8 cellular contexts compared by ENCODE assay signal in genomic region chr6:43052225-43052841, GRCh38. TPM values are rescaled to one million over a fixed set of nuclear protein-coding genes. Genes with fewer than 3 reads are reported as not detected.
DNase-seq lines count a peak whose midpoint lies in the region; ATAC-seq and TF ChIP-seq lines count a peak whose summit lies in the region.

No MANE protein-coding gene starts in this region.

- peak overlapping the region; percentile 91 for H3K27ac Mint-ChIP-seq in central memory CD8-positive, alpha-beta T cell (ENCODE audit: low read depth)
- peak overlapping the region; percentile 93 to 95 for H3K27ac Mint-ChIP-seq in natural killer cell

- peaks cover 37% of the 10 kb centered on the region for H3K36me3 Mint-ChIP-seq in central memory CD8-positive, alpha-beta T cell (ENCODE audit: insufficient read depth)
- no peaks in the 10 kb centered on the region for H3K36me3 Mint-ChIP-seq in natural killer cell

- H3K4me1 Mint-ChIP-seq in central memory CD8-positive, alpha-beta T cell, result peaks cover 38% of the 10 kb centered on the region
- peaks cover 27 to 39% of the 10 kb centered on the region in 2 donors for H3K4me1 Mint-ChIP-seq in natural killer cell

- no peaks in the 10 kb centered on the region for H3K27me3 Mint-ChIP-seq in central memory CD8-positive, alpha-beta T cell
- H3K27me3 Mint-ChIP-seq in natural killer cell (ENCODE audit: low read depth in 2 of 2), result no peaks in the 10 kb centered on the region

- H3K4me3 Mint-ChIP-seq in central memory CD8-positive, alpha-beta T cell, result peak overlapping the region; percentile 93
- peak overlapping the region; percentile 90 for H3K4me3 Mint-ChIP-seq in natural killer cell

- DNase-seq in AG09309 (ENCODE audit: low read depth) (no peak), natural killer cell (no peak), DMS79 (lab: John Stamatoyannopoulos, UW) (no peak), NCI-H526 (lab: John Stamatoyannopoulos, UW) (no peak), omental fat pad (ENCODE audit: low spot score) (no peak)
- DNase-seq in central memory CD8-positive, alpha-beta T cell (ENCODE audit: low spot score in 2 of 2), result no peak

- H3K9me3 ChIP-seq in KOPT-K1 (ENCODE audit: insufficient read depth, low read length, poor library complexity, severe bottlenecking), result no peaks in the 10 kb centered on the region

- intact Hi-C loops in natural killer cell (cut with micrococcal nuclease), result no loop called here

- no peak for ATAC-seq in central memory CD8-positive, alpha-beta T cell (replicated peaks; ENCODE audit: extremely low read depth, poor library complexity, severe bottlenecking)
- ATAC-seq in natural killer cell, result no peak
- ATAC-seq in activated CD4-positive, CD25-positive, alpha-beta regulatory T cell treated with anti-CD3 and anti-CD28 coated beads, Interleukin-2, amount 50 U/mL, for 24 hours, result no peak
- no peak for ATAC-seq in omental fat pad (ENCODE audit: low FRiP score)

- TF ChIP-seq CTCF in AG09309 (IDR thresholded peaks at IDR 0.05; ENCODE audit: control insufficient read depth, insufficient read depth, low read depth, low read length, missing control alignments) (no peak), natural killer cell (IDR thresholded peaks at IDR 0.05) (no peak), omental fat pad (IDR thresholded peaks at IDR 0.05) (no peak)

- H3K9me3 Mint-ChIP-seq in central memory CD8-positive, alpha-beta T cell, result no peaks in the 10 kb centered on the region
- no peaks in the 10 kb centered on the region for H3K9me3 Mint-ChIP-seq in natural killer cell

- peaks cover 47% of the 10 kb centered on the region for H3K36me3 ChIP-seq in KOPT-K1 (ENCODE audit: insufficient read depth, low read length)

- peak overlapping the region; percentile 70 for H3K4me3 ChIP-seq in AG09309 (ENCODE audit: control insufficient read depth, low read depth, low read length)

- H3K27ac ChIP-seq in KOPT-K1 (ENCODE audit: low read depth, low read length, poor library complexity, severe bottlenecking), result peak overlapping the region; percentile 85

RNA-seq across cellular contexts. Expression of gene CUL7, which starts 1.3 kb away (rescaled TPM):
- total RNA-seq in natural killer cell, result 10 to 100 TPM in 1 of 3 donors, 1 to 10 TPM in 2; 9.6 to 10.1 (median 9.9) TPM
- total RNA-seq in omental fat pad, result 10 to 100 TPM; 10.1 to 17.3 (median 14.3) TPM

RNA-seq across cellular contexts. Expression of gene MRPL2, which starts 6.9 kb away (rescaled TPM):
- total RNA-seq in natural killer cell, result 10 to 100 TPM; 33.4 to 38.4 (median 33.9) TPM
- total RNA-seq in omental fat pad, result 10 to 100 TPM; 10.7 to 32.2 (median 19.3) TPM

RNA-seq across cellular contexts. Expression of gene KLC4, which starts 7.1 kb away (rescaled TPM):
- 10 to 100 TPM; 35.9 to 39.4 (median 37.4) TPM for total RNA-seq in natural killer cell
- 10 to 100 TPM; 15.2 to 21.1 (median 16.5) TPM for total RNA-seq in omental fat pad

RNA-seq across cellular contexts. Expression of gene PTK7, which starts 23.8 kb away (rescaled TPM):
- 1 to 10 TPM; 1.7 to 5.6 (median 2.8) TPM for total RNA-seq in natural killer cell
- 10 to 100 TPM; 11.5 to 38.9 (median 13.8) TPM for total RNA-seq in omental fat pad

RNA-seq across cellular contexts. Expression of gene RRP36, which starts 30.9 kb away (rescaled TPM):
- total RNA-seq in natural killer cell, result 10 to 100 TPM; 33.1 to 43.9 (median 38.7) TPM
- total RNA-seq in omental fat pad, result 10 to 100 TPM; 44.1 to 54.2 (median 48.7) TPM
